ENCODE assay signal across 17 cellular contexts in the genomic region with DNA sequence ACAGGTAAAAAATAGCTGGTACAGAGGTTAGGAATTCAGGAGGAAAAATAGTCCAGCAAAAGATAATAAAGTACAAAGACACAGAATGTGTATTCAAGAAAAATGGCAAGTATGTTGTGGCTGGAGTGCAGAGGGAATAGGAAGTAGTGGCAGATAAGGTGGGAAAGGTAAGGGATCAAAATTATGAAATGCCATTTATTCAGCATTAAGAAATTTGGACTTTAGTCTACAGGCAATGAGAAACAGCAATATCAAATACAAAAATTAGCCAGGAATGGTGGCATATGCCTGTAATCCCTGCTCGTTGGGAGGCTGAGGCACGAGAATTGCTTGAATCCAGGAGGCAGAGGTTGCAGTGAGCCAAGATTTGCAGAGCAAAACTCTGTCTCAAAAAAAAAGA. TPM values are rescaled to one million over a fixed set of nuclear protein-coding genes. Genes with fewer than 3 reads are reported as not detected.
DNase-seq lines count a peak whose midpoint lies in the region; ATAC-seq, FAIRE-seq and TF ChIP-seq lines count a peak whose summit lies in the region.
"Had no signal": no experiment of that assay in that cellular context is flagged by ENCODE, and none has a peak within 500 bp of the region (broad histone marks: within the 10 kb centered on the region; RNA-seq: fewer than 3 reads in every experiment).

No MANE protein-coding gene starts in this region.

- no peak for TF ChIP-seq CTCF in mesothelial cell of epicardium (IDR thresholded peaks at IDR 0.05; ENCODE audit: unreplicated experiment)

- peaks cover 80% of the 10 kb centered on the region for H3K36me3 ChIP-seq in CD4-positive, alpha-beta memory T cell (ENCODE audit: insufficient read depth, low read length)
- H3K36me3 ChIP-seq in mesendoderm (ENCODE audit: control insufficient read depth, insufficient read depth, low read length): peaks cover 3% of the 10 kb centered on the region
- peaks cover 84% of the 10 kb centered on the region for H3K36me3 ChIP-seq in SJCRH30

- no peak for FAIRE-seq in H54 (lab: Jason Lieb, UNC)
- FAIRE-seq: RCC 7860 had no signal

- no peak overlapping the region for H2AK5ac ChIP-seq in mesendoderm (ENCODE audit: low read length)

- CTCF ChIA-PET in activated CD4-positive, alpha-beta T cell treated with anti-CD3 and anti-CD28 coated beads, Interleukin-2, amount 10 ng/mL, durations not matched to agents 7 days and 5 days (lab: Charles Lee): no interaction called here
- CTCF ChIA-PET in CD4-positive, alpha-beta memory T cell (lab: Charles Lee; ENCODE audit: partially characterized antibody): interaction anchor here (1.0 kb wide), 1 partner anchor 560 kb away, joined by 3 read pairs; no protein-coding TSS in a partner anchor

- peaks cover 4% of the 10 kb centered on the region for H3K79me1 ChIP-seq in mesendoderm (ENCODE audit: low read length)

- H3K4me1 ChIP-seq in CD4-positive, alpha-beta memory T cell (ENCODE audit: insufficient read depth, low read length): peaks cover 47% of the 10 kb centered on the region
- H3K4me1 ChIP-seq in mesendoderm (ENCODE audit: control insufficient read depth, low read depth, low read length): no peaks in the 10 kb centered on the region
- no peaks in the 10 kb centered on the region for H3K4me1 ChIP-seq in SJCRH30

- no peak for DNase-seq in activated CD4-positive, alpha-beta T cell treated with anti-CD3 and anti-CD28 coated beads, Interleukin-2, amount 10 ng/mL, durations not matched to agents 7 days and 5 days
- DNase-seq in activated CD4-positive, alpha-beta T cell treated with anti-CD3 and anti-CD28 coated beads, Interleukin-2, amount 10 ng/mL, durations not matched to agents 24 days and 14 days: no peak
- DNase-seq in CD4-positive, alpha-beta memory T cell: no peak
- no peak for DNase-seq in activated naive CD8-positive, alpha-beta T cell treated with anti-CD3 and anti-CD28 coated beads, Interleukin-2, amount 50 U/mL, for 24 hours
- DNase-seq in mesothelial cell of epicardium (ENCODE audit: low spot score in 2 of 2, unreplicated experiment in 2 of 2) (no peak), mesendoderm (no peak), H54 (ENCODE audit: insufficient read length, low spot score) (no peak), SJCRH30 (no peak)
- DNase-seq: COR-L47, DMS153, EL, NCI-H187 treated with DMSO at 0.1 percent for 48 hours, NCI-H510A, NCI-H82, SHP77 had no signal

- no peak overlapping the region for H2BK5ac ChIP-seq in mesendoderm (ENCODE audit: low read length)

- no peak overlapping the region for H2BK120ac ChIP-seq in mesendoderm (ENCODE audit: low read depth, low read length)

- no peak overlapping the region for H3K18ac ChIP-seq in mesendoderm (ENCODE audit: low read length)

- H3K4me1 Mint-ChIP-seq in activated CD4-positive, alpha-beta T cell treated with anti-CD3 and anti-CD28 coated beads, Interleukin-2, amount 10 ng/mL, durations not matched to agents 7 days and 5 days: peaks cover 26% of the 10 kb centered on the region
- peaks cover 18% of the 10 kb centered on the region for H3K4me1 Mint-ChIP-seq in activated CD4-positive, alpha-beta T cell treated with anti-CD3 and anti-CD28 coated beads, Interleukin-2, amount 10 ng/mL, durations not matched to agents 24 days and 14 days
- H3K4me1 Mint-ChIP-seq in CD4-positive, alpha-beta memory T cell: peaks cover 27 to 54% (median 38%) of the 10 kb centered on the region in 4 donors
- peaks cover 36% of the 10 kb centered on the region for H3K4me1 Mint-ChIP-seq in activated naive CD8-positive, alpha-beta T cell treated with anti-CD3 and anti-CD28 coated beads, Interleukin-2, amount 50 U/mL, for 24 hours
- H3K4me1 Mint-ChIP-seq in mesothelial cell of epicardium: peaks cover 16% of the 10 kb centered on the region

- no peak overlapping the region for H3K27ac ChIP-seq in CD4-positive, alpha-beta memory T cell (ENCODE audit: low read depth, low read length)
- H3K27ac ChIP-seq in mesendoderm (ENCODE audit: low read depth, low read length): no peak overlapping the region
- no peak overlapping the region for H3K27ac ChIP-seq in SJCRH30
- H3K27ac ChIP-seq: 22Rv1 had no signal

- peak overlapping the region; percentile 37 for H3K27ac Mint-ChIP-seq in activated CD4-positive, alpha-beta T cell treated with anti-CD3 and anti-CD28 coated beads, Interleukin-2, amount 10 ng/mL, durations not matched to agents 7 days and 5 days
- H3K27ac Mint-ChIP-seq in activated CD4-positive, alpha-beta T cell treated with anti-CD3 and anti-CD28 coated beads, Interleukin-2, amount 10 ng/mL, durations not matched to agents 24 days and 14 days: no peak overlapping the region
- peak overlapping the region in 5 of 7 donors; percentile 2 to 24 (median 22) for H3K27ac Mint-ChIP-seq in CD4-positive, alpha-beta memory T cell
- H3K27ac Mint-ChIP-seq in activated naive CD8-positive, alpha-beta T cell treated with anti-CD3 and anti-CD28 coated beads, Interleukin-2, amount 50 U/mL, for 24 hours: peak overlapping the region; percentile 21
- peak overlapping the region; percentile 41 for H3K27ac Mint-ChIP-seq in mesothelial cell of epicardium

- no peak for TF ChIP-seq POLR2A in H54 (IDR thresholded peaks at IDR 0.05; ENCODE audit: low read depth, low read length)

- ATAC-seq in activated naive CD8-positive, alpha-beta T cell treated with anti-CD3 and anti-CD28 coated beads, Interleukin-2, amount 50 U/mL, for 24 hours: no peak

- WGBS in mesendoderm (ENCODE audit: extremely low coverage, insufficient coverage, low lambda C conversion rate): no CpG with 5 or more reads among the region's 2 CpGs

- no peak overlapping the region for H3K4ac ChIP-seq in mesendoderm (ENCODE audit: low read depth, low read length)

- H3K9me3 Mint-ChIP-seq in activated CD4-positive, alpha-beta T cell treated with anti-CD3 and anti-CD28 coated beads, Interleukin-2, amount 10 ng/mL, durations not matched to agents 7 days and 5 days: no peaks in the 10 kb centered on the region
- H3K9me3 Mint-ChIP-seq in activated CD4-positive, alpha-beta T cell treated with anti-CD3 and anti-CD28 coated beads, Interleukin-2, amount 10 ng/mL, durations not matched to agents 24 days and 14 days: no peaks in the 10 kb centered on the region
- H3K9me3 Mint-ChIP-seq in CD4-positive, alpha-beta memory T cell: no peaks in the 10 kb centered on the region
- H3K9me3 Mint-ChIP-seq in activated naive CD8-positive, alpha-beta T cell treated with anti-CD3 and anti-CD28 coated beads, Interleukin-2, amount 50 U/mL, for 24 hours: no peaks in the 10 kb centered on the region
- H3K9me3 Mint-ChIP-seq in mesothelial cell of epicardium: no peaks in the 10 kb centered on the region

- H3K36me3 Mint-ChIP-seq in activated CD4-positive, alpha-beta T cell treated with anti-CD3 and anti-CD28 coated beads, Interleukin-2, amount 10 ng/mL, durations not matched to agents 7 days and 5 days (ENCODE audit: low read depth): peaks cover 51% of the 10 kb centered on the region
- peaks cover 49% of the 10 kb centered on the region for H3K36me3 Mint-ChIP-seq in activated CD4-positive, alpha-beta T cell treated with anti-CD3 and anti-CD28 coated beads, Interleukin-2, amount 10 ng/mL, durations not matched to agents 24 days and 14 days (ENCODE audit: low read depth)
- peaks cover 47 to 68% of the 10 kb centered on the region in 2 donors for H3K36me3 Mint-ChIP-seq in CD4-positive, alpha-beta memory T cell
- peaks cover 45% of the 10 kb centered on the region for H3K36me3 Mint-ChIP-seq in activated naive CD8-positive, alpha-beta T cell treated with anti-CD3 and anti-CD28 coated beads, Interleukin-2, amount 50 U/mL, for 24 hours (ENCODE audit: low read depth)
- peaks cover 38% of the 10 kb centered on the region for H3K36me3 Mint-ChIP-seq in mesothelial cell of epicardium

- no peak overlapping the region for H3K4me3 ChIP-seq in CD4-positive, alpha-beta memory T cell (ENCODE audit: low read length in 2 of 2)
- H3K4me3 ChIP-seq in mesendoderm (ENCODE audit: low read length) (no peak overlapping the region), SJCRH30 (no peak overlapping the region)

- H3K4me3 Mint-ChIP-seq in activated CD4-positive, alpha-beta T cell treated with anti-CD3 and anti-CD28 coated beads, Interleukin-2, amount 10 ng/mL, durations not matched to agents 7 days and 5 days: no peak overlapping the region
- no peak overlapping the region for H3K4me3 Mint-ChIP-seq in activated CD4-positive, alpha-beta T cell treated with anti-CD3 and anti-CD28 coated beads, Interleukin-2, amount 10 ng/mL, durations not matched to agents 24 days and 14 days
- H3K4me3 Mint-ChIP-seq in CD4-positive, alpha-beta memory T cell: peak overlapping the region in 1 of 8 donors; percentile 39
- no peak overlapping the region for H3K4me3 Mint-ChIP-seq in activated naive CD8-positive, alpha-beta T cell treated with anti-CD3 and anti-CD28 coated beads, Interleukin-2, amount 50 U/mL, for 24 hours
- no peak overlapping the region for H3K4me3 Mint-ChIP-seq in mesothelial cell of epicardium

- H3K27me3 ChIP-seq in CD4-positive, alpha-beta memory T cell (ENCODE audit: insufficient read depth, low read length): no peaks in the 10 kb centered on the region
- H3K27me3 ChIP-seq in mesendoderm (ENCODE audit: insufficient read depth, low read length, poor library complexity): no peaks in the 10 kb centered on the region
- no peaks in the 10 kb centered on the region for H3K27me3 ChIP-seq in SJCRH30

- no peaks in the 10 kb centered on the region for H3K27me3 Mint-ChIP-seq in activated CD4-positive, alpha-beta T cell treated with anti-CD3 and anti-CD28 coated beads, Interleukin-2, amount 10 ng/mL, durations not matched to agents 7 days and 5 days
- no peaks in the 10 kb centered on the region for H3K27me3 Mint-ChIP-seq in activated CD4-positive, alpha-beta T cell treated with anti-CD3 and anti-CD28 coated beads, Interleukin-2, amount 10 ng/mL, durations not matched to agents 24 days and 14 days
- no peaks in the 10 kb centered on the region for H3K27me3 Mint-ChIP-seq in CD4-positive, alpha-beta memory T cell
- H3K27me3 Mint-ChIP-seq in activated naive CD8-positive, alpha-beta T cell treated with anti-CD3 and anti-CD28 coated beads, Interleukin-2, amount 50 U/mL, for 24 hours: no peaks in the 10 kb centered on the region
- H3K27me3 Mint-ChIP-seq in mesothelial cell of epicardium (ENCODE audit: low read depth): no peaks in the 10 kb centered on the region

- no peak overlapping the region for H3K56ac ChIP-seq in mesendoderm (ENCODE audit: low read length)

- POLR2A ChIA-PET in activated CD4-positive, alpha-beta T cell treated with anti-CD3 and anti-CD28 coated beads, Interleukin-2, amount 10 ng/mL, durations not matched to agents 7 days and 5 days (lab: Charles Lee): interaction anchor here (1.2 kb wide), 1 partner anchor 12 kb away, joined by 3 read pairs; no protein-coding TSS in a partner anchor
- POLR2A ChIA-PET in CD4-positive, alpha-beta memory T cell (lab: Charles Lee; ENCODE audit: partially characterized antibody): no interaction called here

- intact Hi-C loops in activated CD4-positive, alpha-beta T cell treated with anti-CD3 and anti-CD28 coated beads, Interleukin-2, amount 10 ng/mL, durations not matched to agents 24 days and 14 days (cut with micrococcal nuclease): no loop called here
- intact Hi-C loops in CD4-positive, alpha-beta memory T cell (cut with micrococcal nuclease): no loop called here

- H3K9ac ChIP-seq in mesendoderm (ENCODE audit: low read length): no peak overlapping the region

- H2BK15ac ChIP-seq in mesendoderm (replicated peaks; ENCODE audit: low read depth): no peak overlapping the region

- H3K4me2 ChIP-seq in mesendoderm (ENCODE audit: low read length): no peak overlapping the region

- H4K5ac ChIP-seq in mesendoderm (ENCODE audit: low read length): no peak overlapping the region

- H3K23ac ChIP-seq in mesendoderm (ENCODE audit: low read length): no peak overlapping the region

- H4K8ac ChIP-seq in mesendoderm (ENCODE audit: low read depth, low read length): no peak overlapping the region

- H3K9me3 ChIP-seq in CD4-positive, alpha-beta memory T cell (ENCODE audit: control insufficient read depth in 1 of 2, low read length in 2 of 2): no peaks in the 10 kb centered on the region
- H3K9me3 ChIP-seq in SJCRH30 (replicated peaks): no peaks in the 10 kb centered on the region

- no peaks in the 10 kb centered on the region for H3K79me2 ChIP-seq in mesendoderm (ENCODE audit: control insufficient read depth, insufficient read depth, low read length)

RNA-seq across cellular contexts. Expression of a gene that starts 10.3 kb away (rescaled TPM):
- total RNA-seq in activated CD4-positive, alpha-beta T cell treated with anti-CD3 and anti-CD28 coated beads, Interleukin-2, amount 10 ng/mL, durations not matched to agents 7 days and 5 days: 10 to 100 TPM; 92.8 to 94.5 TPM
- 131 and 136 TPM in 2 replicates for total RNA-seq in activated CD4-positive, alpha-beta T cell treated with anti-CD3 and anti-CD28 coated beads, Interleukin-2, amount 10 ng/mL, durations not matched to agents 24 days and 14 days
- total RNA-seq in CD4-positive, alpha-beta memory T cell: 10 to 100 TPM; 66.4 to 69.4 TPM
- polyA plus RNA-seq in CD4-positive, alpha-beta memory T cell: 100 to 1,000 TPM; 113 to 163 TPM
- total RNA-seq in mesothelial cell of epicardium: 92.8 to 99.6 TPM (median 99.5 TPM) in 3 replicates
- polyA plus RNA-seq in mesendoderm (2013, experiment 1 of 2): 109 TPM
- polyA plus RNA-seq in mesendoderm (2013, experiment 2 of 2): 108 TPM
- 99.3 and 104 TPM in 2 replicates for total RNA-seq in SJCRH30 (2014; rRNA removed; shearing (Covaris generic))
